In genomic region chr3:20307378-20307777, GRCh38 we compare ENCODE assay signal across 22 cellular contexts.
"Had no signal": no experiment of that assay in that cellular context is flagged by ENCODE, and none has a peak within 500 bp of the region (broad histone marks: within the 10 kb centered on the region; RNA-seq: fewer than 3 reads in every experiment).

No MANE protein-coding gene starts in this region.

- H3K4me3 ChIP-seq: gastrocnemius medialis, lung, ovary, psoas muscle, sigmoid colon, stomach, thyroid gland had no signal

- H3K27me3 ChIP-seq: gastrocnemius medialis, ovary, sigmoid colon, stomach, thyroid gland had no signal

- DNase-seq: effector CD8-positive, alpha-beta T cell; endodermal cell; foreskin fibroblast; gastrocnemius medialis; head of caudate nucleus; left ventricle myocardium superior; natural killer cell; occipital lobe; ovary; posterior cingulate gyrus; psoas muscle; right cardiac atrium; sigmoid colon; stimulated activated CD4-positive, alpha-beta T cell treated with anti-CD3 and anti-CD28 coated beads, Interleukin-2, amount 100 ng/mL, for 24 hours; stimulated activated CD4-positive, alpha-beta T cell treated with anti-CD3 and anti-CD28 coated beads, Interleukin-4, amount 100 ng/mL, for 24 hours; stimulated activated naive CD4-positive, alpha-beta T cell treated with Interleukin-2 at 50 U/mL for 16 hours; stomach; thyroid gland had no signal

- H3K27ac ChIP-seq: epithelial cell of prostate, gastrocnemius medialis, ovary, psoas muscle, sigmoid colon, stomach, thyroid gland had no signal

- H3K9me3 ChIP-seq: gastrocnemius medialis, ovary, psoas muscle, sigmoid colon, stomach, thyroid gland had no signal

- H3K36me3 ChIP-seq: gastrocnemius medialis, ovary, sigmoid colon, stomach, thyroid gland had no signal

- ATAC-seq: esophagus mucosa; gastrocnemius medialis; left ventricle myocardium superior; natural killer cell; psoas muscle; right cardiac atrium; stimulated activated effector memory CD8-positive, alpha-beta T cell treated with anti-CD3 and anti-CD28 coated beads, Interleukin-12 subunit alpha, Interleukin-12 subunit beta, amount 100 ng/mL, for 72 hours had no signal

- H3K4me1 ChIP-seq: gastrocnemius medialis, psoas muscle, sigmoid colon, stomach, thyroid gland had no signal
